Comparison of ENCODE assay signal across 1 cellular context in genomic region chr2:12442627-12442928, GRCh38.
TF ChIP-seq lines count a peak whose summit lies in the region.

No MANE protein-coding gene starts in this region.

TF ChIP-seq in WTC11, 78 proteins besides CTCF, POLR2A, EP300 and RAD21 (continued from another document):
- TF ChIP-seq, protein P1, sequence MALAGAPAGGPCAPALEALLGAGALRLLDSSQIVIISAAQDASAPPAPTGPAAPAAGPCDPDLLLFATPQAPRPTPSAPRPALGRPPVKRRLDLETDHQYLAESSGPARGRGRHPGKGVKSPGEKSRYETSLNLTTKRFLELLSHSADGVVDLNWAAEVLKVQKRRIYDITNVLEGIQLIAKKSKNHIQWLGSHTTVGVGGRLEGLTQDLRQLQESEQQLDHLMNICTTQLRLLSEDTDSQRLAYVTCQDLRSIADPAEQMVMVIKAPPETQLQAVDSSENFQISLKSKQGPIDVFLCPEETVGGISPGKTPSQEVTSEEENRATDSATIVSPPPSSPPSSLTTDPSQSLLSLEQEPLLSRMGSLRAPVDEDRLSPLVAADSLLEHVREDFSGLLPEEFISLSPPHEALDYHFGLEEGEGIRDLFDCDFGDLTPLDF (CRISPR knock-in tag; IDR thresholded peaks at IDR 0.05): no peak
- no peak for TF ChIP-seq TP53 (CRISPR knock-in tag; IDR thresholded peaks at IDR 0.05)
- TF ChIP-seq CREM (CRISPR knock-in tag; IDR thresholded peaks at IDR 0.05): no peak
- TF ChIP-seq, protein P2, sequence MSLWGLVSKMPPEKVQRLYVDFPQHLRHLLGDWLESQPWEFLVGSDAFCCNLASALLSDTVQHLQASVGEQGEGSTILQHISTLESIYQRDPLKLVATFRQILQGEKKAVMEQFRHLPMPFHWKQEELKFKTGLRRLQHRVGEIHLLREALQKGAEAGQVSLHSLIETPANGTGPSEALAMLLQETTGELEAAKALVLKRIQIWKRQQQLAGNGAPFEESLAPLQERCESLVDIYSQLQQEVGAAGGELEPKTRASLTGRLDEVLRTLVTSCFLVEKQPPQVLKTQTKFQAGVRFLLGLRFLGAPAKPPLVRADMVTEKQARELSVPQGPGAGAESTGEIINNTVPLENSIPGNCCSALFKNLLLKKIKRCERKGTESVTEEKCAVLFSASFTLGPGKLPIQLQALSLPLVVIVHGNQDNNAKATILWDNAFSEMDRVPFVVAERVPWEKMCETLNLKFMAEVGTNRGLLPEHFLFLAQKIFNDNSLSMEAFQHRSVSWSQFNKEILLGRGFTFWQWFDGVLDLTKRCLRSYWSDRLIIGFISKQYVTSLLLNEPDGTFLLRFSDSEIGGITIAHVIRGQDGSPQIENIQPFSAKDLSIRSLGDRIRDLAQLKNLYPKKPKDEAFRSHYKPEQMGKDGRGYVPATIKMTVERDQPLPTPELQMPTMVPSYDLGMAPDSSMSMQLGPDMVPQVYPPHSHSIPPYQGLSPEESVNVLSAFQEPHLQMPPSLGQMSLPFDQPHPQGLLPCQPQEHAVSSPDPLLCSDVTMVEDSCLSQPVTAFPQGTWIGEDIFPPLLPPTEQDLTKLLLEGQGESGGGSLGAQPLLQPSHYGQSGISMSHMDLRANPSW (CRISPR knock-in tag; conservative IDR thresholded peaks at IDR 0.05; ENCODE audit: low read depth): no peak
- TF ChIP-seq GRHL2 (CRISPR knock-in tag; IDR thresholded peaks at IDR 0.05; ENCODE audit: insufficient replicate concordance, severe bottlenecking): no peak
- TF ChIP-seq ZNF317 (CRISPR knock-in tag; IDR thresholded peaks at IDR 0.05; ENCODE audit: borderline replicate concordance, low read depth): no peak
- no peak for TF ChIP-seq ZNF416 (CRISPR knock-in tag; IDR thresholded peaks at IDR 0.05)
